In genomic region chr7:157708896-157709295, GRCh38 we compare ENCODE assay signal across 1 cellular context.
TF ChIP-seq lines count a peak whose summit lies in the region.

No MANE protein-coding gene starts in this region.

TF ChIP-seq in HepG2, 621 proteins besides CTCF, POLR2A, EP300 and RAD21 (continued from another document):
- TF ChIP-seq ZNF687 (CRISPR knock-in tag; IDR thresholded peaks at IDR 0.05) (no peak), RNF2 (conservative IDR thresholded peaks at IDR 0.05; ENCODE audit: low read depth) (no peak), BRF2 (CRISPR knock-in tag; IDR thresholded peaks at IDR 0.05) (no peak), HDAC6 (IDR thresholded peaks at IDR 0.05; ENCODE audit: low read depth, low read length) (no peak), MED8 (CRISPR knock-in tag; IDR thresholded peaks at IDR 0.05; ENCODE audit: insufficient replicate concordance) (no peak), GTF3A (CRISPR knock-in tag; conservative IDR thresholded peaks at IDR 0.05) (no peak), ZNF501 (CRISPR knock-in tag; IDR thresholded peaks at IDR 0.05) (no peak), ZFP62 (CRISPR knock-in tag; IDR thresholded peaks at IDR 0.05) (no peak), HES4 (CRISPR knock-in tag; IDR thresholded peaks at IDR 0.05; ENCODE audit: borderline replicate concordance) (no peak), ZNF235 (CRISPR knock-in tag; IDR thresholded peaks at IDR 0.05; ENCODE audit: borderline replicate concordance) (no peak), ZNF746 (CRISPR knock-in tag; IDR thresholded peaks at IDR 0.05) (no peak), ZNF530 (CRISPR knock-in tag; IDR thresholded peaks at IDR 0.05; ENCODE audit: low read depth) (no peak)
